Comparison of ENCODE assay signal across 29 cellular contexts in the genomic region with DNA sequence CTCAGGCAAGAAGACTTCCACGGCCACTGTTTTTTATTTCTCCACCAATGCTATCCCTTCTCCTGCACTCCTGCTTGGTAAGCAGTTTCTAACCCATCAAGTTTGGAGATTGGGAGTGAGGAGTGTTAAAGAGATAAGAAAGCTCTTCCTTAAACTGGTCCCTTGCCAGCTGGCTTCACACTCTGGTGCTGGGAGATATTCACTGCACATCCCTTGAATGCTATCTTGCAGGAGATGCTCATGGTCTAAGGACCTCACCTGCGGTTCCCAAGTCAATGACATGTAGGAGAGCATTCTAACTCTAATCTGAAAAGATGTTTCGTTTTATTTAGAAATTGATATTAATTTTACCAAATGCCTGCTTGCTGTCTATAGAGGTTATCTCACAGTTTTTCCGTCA.
"Had no signal": no experiment of that assay in that cellular context is flagged by ENCODE, and none has a peak within 500 bp of the region (broad histone marks: within the 10 kb centered on the region; RNA-seq: fewer than 3 reads in every experiment).

No MANE protein-coding gene starts in this region.

- H3K27ac ChIP-seq: adrenal gland, body of pancreas, breast epithelium, PC-9, RWPE1 had no signal

- H3K4me3 ChIP-seq: adrenal gland, body of pancreas, breast epithelium, PC-9 had no signal

- H3K27me3 ChIP-seq: adrenal gland, body of pancreas, breast epithelium had no signal

- H3K9me3 ChIP-seq: adrenal gland, breast epithelium had no signal

- ATAC-seq: activated CD8-positive, alpha-beta T cell treated with anti-CD3 and anti-CD28 coated beads for 36 hours; activated T-cell treated with anti-CD3 and anti-CD28 coated beads, Interleukin-2, amount 50 U/mL, for 72 hours; activated T-helper 17 cell treated with anti-CD3 and anti-CD28 coated beads, Interleukin-2, amount 50 U/mL, for 72 hours; body of pancreas; Right ventricle myocardium inferior had no signal

- H3K4me1 ChIP-seq: adrenal gland, body of pancreas, breast epithelium had no signal

- H3K4me2 ChIP-seq: PC-9 had no signal

- DNase-seq: activated CD4-positive, alpha-beta T cell treated with anti-CD3 and anti-CD28 coated beads, Interleukin-2, amount 10 ng/mL, durations not matched to agents 24 days and 14 days; activated CD4-positive, alpha-beta T cell treated with anti-CD3 and anti-CD28 coated beads, Interleukin-2, amount 50 U/mL, for 4 hours; activated CD8-positive, alpha-beta T cell treated with anti-CD3 and anti-CD28 coated beads for 36 hours; activated effector memory CD4-positive, alpha-beta T cell treated with anti-CD3 and anti-CD28 coated beads, Interleukin-2, amount 50 U/mL, for 16 hours; activated naive CD4-positive, alpha-beta T cell; activated naive CD4-positive, alpha-beta T cell treated with anti-CD3 and anti-CD28 coated beads, Interleukin-2, amount 50 U/mL, for 16 hours; activated naive CD8-positive, alpha-beta T cell treated with anti-CD3 and anti-CD28 coated beads, Interleukin-2, amount 10 ng/mL, durations not matched to agents 7 days and 5 days; activated T-cell treated with anti-CD3 and anti-CD28 coated beads, Interleukin-2, amount 50 U/mL, for 1 hour; activated T-cell treated with anti-CD3 and anti-CD28 coated beads, Interleukin-2, amount 50 U/mL, for 72 hours; adrenal gland; body of pancreas; NCI-H1105; NCI-H1417 treated with DMSO at 0.1 percent for 48 hours; NCI-H1694; NCI-H1930; NCI-H2081 treated with DMSO at 0.1 percent for 48 hours; NCI-H2171 treated with DMSO at 0.1 percent for 48 hours; NCI-H2227 treated with DMSO at 0.1 percent for 48 hours; NCI-H446; NCI-H510A treated with DMSO at 0.1 percent for 48 hours; NCI-H526 treated with DMSO at 0.1 percent for 48 hours; NCI-H774; PC-9; SIG-M5; T1000 had no signal

- H3K36me3 ChIP-seq: adrenal gland, breast epithelium had no signal
